Comparison of ENCODE assay signal across 11 cellular contexts in the genomic region with DNA sequence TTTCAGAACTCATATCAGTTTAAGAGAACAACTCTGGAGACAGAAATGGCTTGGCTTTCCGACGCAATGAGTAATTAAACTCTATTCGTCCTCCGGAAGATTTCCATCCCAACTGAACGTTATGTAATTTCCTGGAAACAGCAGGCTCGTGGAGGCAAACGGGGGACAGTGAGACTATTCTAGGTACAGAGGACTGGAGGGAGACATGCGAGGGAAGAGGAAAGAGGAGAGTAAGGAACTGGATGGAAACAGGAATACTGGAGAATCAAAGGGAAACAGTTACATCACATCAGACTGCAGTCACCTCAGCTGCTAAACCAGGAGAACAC. TPM values are rescaled to one million over a fixed set of nuclear protein-coding genes. Genes with fewer than 3 reads are reported as not detected.
A peak's percentile ranks its signal among the peaks of the same experiment; 100 is the strongest.
DNase-seq lines count a peak whose midpoint lies in the region; ATAC-seq and TF ChIP-seq lines count a peak whose summit lies in the region.
"Had no signal": no experiment of that assay in that cellular context is flagged by ENCODE, and none has a peak within 500 bp of the region (broad histone marks: within the 10 kb centered on the region; RNA-seq: fewer than 3 reads in every experiment).

No MANE protein-coding gene starts in this region.

- no peaks in the 10 kb centered on the region for H3K9me3 ChIP-seq in iPS-15b (ENCODE audit: control insufficient read depth, insufficient read depth, low read length)

- H3K4me3 Mint-ChIP-seq in brain (no peak overlapping the region), progenitor cell of endocrine pancreas (ENCODE audit: low read depth) (no peak overlapping the region)

- H3K36me3 Mint-ChIP-seq in brain = peaks cover 37% of the 10 kb centered on the region
- peaks cover 21% of the 10 kb centered on the region for H3K36me3 Mint-ChIP-seq in progenitor cell of endocrine pancreas (ENCODE audit: insufficient read depth)

- H3K27me3 Mint-ChIP-seq in brain (no peaks in the 10 kb centered on the region), progenitor cell of endocrine pancreas (no peaks in the 10 kb centered on the region)

- TF ChIP-seq CTCF in AG10803 (conservative IDR thresholded peaks at IDR 0.05; ENCODE audit: low read length) = no peak
- no peak for TF ChIP-seq CTCF in brain (conservative IDR thresholded peaks at IDR 0.05)
- no peak for TF ChIP-seq CTCF in progenitor cell of endocrine pancreas (IDR thresholded peaks at IDR 0.05; ENCODE audit: unreplicated experiment)

- no peak for ATAC-seq in HG03097 (IDR thresholded peaks at IDR 0.05; ENCODE audit: low FRiP score, unreplicated experiment)

- H3K27ac Mint-ChIP-seq in brain (peak overlapping the region; percentile 23 to 100 (median 100)), progenitor cell of endocrine pancreas (peak overlapping the region; percentile 60)

- peaks cover 3% of the 10 kb centered on the region for H3K36me3 ChIP-seq in iPS-15b (ENCODE audit: control insufficient read depth, insufficient read depth, low read length)

- H3K9me3 Mint-ChIP-seq in brain (no peaks in the 10 kb centered on the region), progenitor cell of endocrine pancreas (ENCODE audit: low read depth) (no peaks in the 10 kb centered on the region)

- no peak overlapping the region for H3K4me3 ChIP-seq in AG10803 (ENCODE audit: low read length)
- no peak overlapping the region for H3K4me3 ChIP-seq in iPS-15b (ENCODE audit: low read depth, low read length)

- no peaks in the 10 kb centered on the region for H3K27me3 ChIP-seq in iPS-15b (ENCODE audit: control insufficient read depth, insufficient read depth, low read length)

- H3K4me1 ChIP-seq in iPS-15b (ENCODE audit: control insufficient read depth, insufficient read depth, low read length) = no peaks in the 10 kb centered on the region

- peak overlapping the region; percentile 9 for H3K9ac ChIP-seq in iPS-15b (ENCODE audit: low read depth, low read length)

- H3K4me1 Mint-ChIP-seq in brain (peaks cover 55% of the 10 kb centered on the region), progenitor cell of endocrine pancreas (ENCODE audit: low read depth) (peaks cover 19% of the 10 kb centered on the region)

- DNase-seq in AG10803 (ENCODE audit: low read depth) (peak; percentile 21), progenitor cell of endocrine pancreas (ENCODE audit: low spot score, unreplicated experiment) (no peak), COLO668 (lab: John Stamatoyannopoulos, UW; ENCODE audit: unreplicated experiment) (no peak)
- DNase-seq in activated CD4-positive, alpha-beta T cell treated with anti-CD3 and anti-CD28 coated beads, Interleukin-2, amount 50 U/mL, for 48 hours = no peak
- DNase-seq in activated CD8-positive, alpha-beta memory T cell treated with anti-CD3 and anti-CD28 coated beads, Interleukin-2, amount 50 U/mL, for 4 hours = no peak
- DNase-seq: NCI-H748 treated with DMSO at 0.1 percent for 48 hours; stimulated activated CD4-positive, alpha-beta T cell treated with anti-CD3 and anti-CD28 coated beads, Interleukin-2, amount 100 ng/mL, for 48 hours; T-helper 1 cell had no signal

RNA-seq across cellular contexts. Expression of a gene that starts 28.3 kb away (rescaled TPM):
- polyA plus RNA-seq in brain (ENCODE audit: insufficient read depth, low read depth, low replicate concordance) = 15.3 TPM
- total RNA-seq in progenitor cell of endocrine pancreas = 91.7 and 92.6 TPM in 2 replicates
